In the genomic region with DNA sequence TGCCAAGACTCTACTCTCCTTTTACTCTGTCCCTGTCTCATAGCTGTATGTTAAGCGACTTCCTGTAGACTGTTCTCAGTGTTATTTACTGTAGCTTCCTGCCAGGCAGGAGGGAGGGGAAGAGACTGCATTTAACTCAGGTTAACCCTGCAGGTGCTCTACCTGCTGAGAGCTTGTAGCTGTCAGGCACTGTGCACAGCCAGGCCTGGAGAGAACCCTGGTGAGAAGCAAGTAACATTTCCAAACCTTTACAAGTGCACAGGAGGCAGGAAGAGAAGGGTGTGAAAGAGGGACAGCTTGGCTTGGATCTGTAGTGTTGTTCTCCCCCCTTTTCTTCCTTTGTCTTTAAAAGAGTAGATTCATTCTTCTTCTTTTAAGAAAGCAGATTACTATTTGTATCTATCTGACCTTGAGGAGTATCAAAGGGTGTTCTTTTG, we compare ENCODE assay signal across 8 cellular contexts.
DNase-seq lines count a peak whose midpoint lies in the region; ATAC-seq and TF ChIP-seq lines count a peak whose summit lies in the region.

No MANE protein-coding gene starts in this region.

- no peaks in the 10 kb centered on the region for H3K27me3 Mint-ChIP-seq in activated CD4-positive, alpha-beta memory T cell treated with anti-CD3 and anti-CD28 coated beads, Interleukin-2, amount 10 ng/mL, durations not matched to agents 7 days and 5 days
- no peaks in the 10 kb centered on the region for H3K27me3 Mint-ChIP-seq in activated CD4-positive, alpha-beta memory T cell treated with anti-CD3 and anti-CD28 coated beads for 36 hours
- H3K27me3 Mint-ChIP-seq in activated CD8-positive, alpha-beta T cell treated with anti-CD3 and anti-CD28 coated beads, Interleukin-2, amount 10 ng/mL, durations not matched to agents 7 days and 5 days (ENCODE audit: low read depth), result no peaks in the 10 kb centered on the region
- no peaks in the 10 kb centered on the region for H3K27me3 Mint-ChIP-seq in MCF 10A (ENCODE audit: insufficient read depth, unreplicated experiment)

- peak overlapping the region; percentile 28 to 41 for H3K9ac ChIP-seq in mucosa of rectum (ENCODE audit: low read depth in 1 of 2, low read length in 2 of 2)

- H3K27ac Mint-ChIP-seq in activated CD4-positive, alpha-beta memory T cell treated with anti-CD3 and anti-CD28 coated beads, Interleukin-2, amount 10 ng/mL, durations not matched to agents 7 days and 5 days, result no peak overlapping the region
- H3K27ac Mint-ChIP-seq in activated CD4-positive, alpha-beta memory T cell treated with anti-CD3 and anti-CD28 coated beads for 36 hours, result no peak overlapping the region
- H3K27ac Mint-ChIP-seq in activated CD8-positive, alpha-beta T cell treated with anti-CD3 and anti-CD28 coated beads, Interleukin-2, amount 10 ng/mL, durations not matched to agents 7 days and 5 days, result peak overlapping the region; percentile 79
- no peak overlapping the region for H3K27ac Mint-ChIP-seq in MCF 10A (ENCODE audit: low read depth, unreplicated experiment)

- H3K9me3 Mint-ChIP-seq in activated CD4-positive, alpha-beta memory T cell treated with anti-CD3 and anti-CD28 coated beads, Interleukin-2, amount 10 ng/mL, durations not matched to agents 7 days and 5 days, result no peaks in the 10 kb centered on the region
- H3K9me3 Mint-ChIP-seq in activated CD4-positive, alpha-beta memory T cell treated with anti-CD3 and anti-CD28 coated beads for 36 hours, result no peaks in the 10 kb centered on the region
- H3K9me3 Mint-ChIP-seq in activated CD8-positive, alpha-beta T cell treated with anti-CD3 and anti-CD28 coated beads, Interleukin-2, amount 10 ng/mL, durations not matched to agents 7 days and 5 days (ENCODE audit: insufficient read depth), result no peaks in the 10 kb centered on the region
- H3K9me3 Mint-ChIP-seq in MCF 10A (ENCODE audit: unreplicated experiment), result no peaks in the 10 kb centered on the region

- H3K4me1 ChIP-seq in mucosa of rectum (ENCODE audit: control insufficient read depth in 2 of 2, insufficient read depth in 2 of 2, low read length in 2 of 2), result peaks cover 8 to 20% of the 10 kb centered on the region in 2 donors

- no peak overlapping the region for H3K4me3 Mint-ChIP-seq in activated CD4-positive, alpha-beta memory T cell treated with anti-CD3 and anti-CD28 coated beads, Interleukin-2, amount 10 ng/mL, durations not matched to agents 7 days and 5 days
- no peak overlapping the region for H3K4me3 Mint-ChIP-seq in activated CD4-positive, alpha-beta memory T cell treated with anti-CD3 and anti-CD28 coated beads for 36 hours
- no peak overlapping the region for H3K4me3 Mint-ChIP-seq in activated CD8-positive, alpha-beta T cell treated with anti-CD3 and anti-CD28 coated beads, Interleukin-2, amount 10 ng/mL, durations not matched to agents 7 days and 5 days
- H3K4me3 Mint-ChIP-seq in MCF 10A (ENCODE audit: unreplicated experiment), result no peak overlapping the region

- peak; percentile 17 for DNase-seq in activated CD4-positive, alpha-beta memory T cell treated with anti-CD3 and anti-CD28 coated beads, Interleukin-2, amount 10 ng/mL, durations not matched to agents 7 days and 5 days
- DNase-seq in activated CD4-positive, alpha-beta memory T cell treated with anti-CD3 and anti-CD28 coated beads for 36 hours, result no peak
- peak; percentile 31 for DNase-seq in activated CD8-positive, alpha-beta T cell treated with anti-CD3 and anti-CD28 coated beads, Interleukin-2, amount 10 ng/mL, durations not matched to agents 7 days and 5 days
- no peak for DNase-seq in KG1 (lab: John Stamatoyannopoulos, UW)
- DNase-seq in MCF 10A (ENCODE audit: unreplicated experiment), result no peak

- peaks cover 19 to 37% of the 10 kb centered on the region in 2 donors for H3K36me3 ChIP-seq in mucosa of rectum (ENCODE audit: control insufficient read depth in 2 of 2, insufficient read depth in 2 of 2, low read length in 2 of 2)

- ATAC-seq in HG03196 (IDR thresholded peaks at IDR 0.05; ENCODE audit: unreplicated experiment) (peak; percentile 67), HG03025 (IDR thresholded peaks at IDR 0.05; ENCODE audit: low FRiP score, unreplicated experiment) (no peak)
- ATAC-seq in activated CD8-positive, alpha-beta T cell treated with anti-CD3 and anti-CD28 coated beads, Interleukin-2, amount 10 ng/mL, durations not matched to agents 7 days and 5 days, result peak; percentile 93

- H3K27me3 ChIP-seq in mucosa of rectum (ENCODE audit: control insufficient read depth in 2 of 2, insufficient read depth in 2 of 2, low read length in 2 of 2), result no peaks in the 10 kb centered on the region

- intact Hi-C loops in activated CD4-positive, alpha-beta memory T cell treated with anti-CD3 and anti-CD28 coated beads for 36 hours (cut with micrococcal nuclease), result no loop called here
- intact Hi-C loops in MCF 10A (cut with micrococcal nuclease), result no loop called here

- CTCF ChIA-PET in activated CD4-positive, alpha-beta memory T cell treated with anti-CD3 and anti-CD28 coated beads, Interleukin-2, amount 10 ng/mL, durations not matched to agents 7 days and 5 days (lab: Charles Lee), result interaction anchor here (1.2 to 2.1 kb wide), 2 partner anchors 42 to 107 kb away, joined by 3 to 11 read pairs; no protein-coding TSS in a partner anchor
- CTCF ChIA-PET in activated CD4-positive, alpha-beta memory T cell treated with anti-CD3 and anti-CD28 coated beads for 36 hours (lab: Charles Lee), result interaction anchor here (0.6 to 2.0 kb wide), 2 partner anchors 68 to 108 kb away, joined by 3 to 10 read pairs; no protein-coding TSS in a partner anchor
- CTCF ChIA-PET in activated CD8-positive, alpha-beta T cell treated with anti-CD3 and anti-CD28 coated beads, Interleukin-2, amount 10 ng/mL, durations not matched to agents 7 days and 5 days (lab: Charles Lee), result interaction anchor here (1.1 to 1.9 kb wide), 3 partner anchors 19 to 108 kb away, joined by 5 to 14 read pairs (median 5); no protein-coding TSS in a partner anchor
- CTCF ChIA-PET in MCF 10A (lab: Yijun Ruan, JAX), result interaction anchor here (0.7 to 11.4 kb wide), 2 partner anchors 107 to 216 kb away, joined by 3 to 75 read pairs; no protein-coding TSS in a partner anchor

- no peaks in the 10 kb centered on the region for H3K36me3 Mint-ChIP-seq in activated CD4-positive, alpha-beta memory T cell treated with anti-CD3 and anti-CD28 coated beads, Interleukin-2, amount 10 ng/mL, durations not matched to agents 7 days and 5 days (ENCODE audit: low read depth)
- peaks cover 9% of the 10 kb centered on the region for H3K36me3 Mint-ChIP-seq in activated CD4-positive, alpha-beta memory T cell treated with anti-CD3 and anti-CD28 coated beads for 36 hours
- H3K36me3 Mint-ChIP-seq in activated CD8-positive, alpha-beta T cell treated with anti-CD3 and anti-CD28 coated beads, Interleukin-2, amount 10 ng/mL, durations not matched to agents 7 days and 5 days (ENCODE audit: low read depth), result peaks cover 3% of the 10 kb centered on the region
- H3K36me3 Mint-ChIP-seq in MCF 10A (ENCODE audit: insufficient read depth, unreplicated experiment), result peaks cover 18% of the 10 kb centered on the region

- no TSS peak for BruUV-seq in MCF 10A (replicated peaks; lab: Mats Ljungman, UMichigan)

- no peaks in the 10 kb centered on the region for H3K9me3 ChIP-seq in mucosa of rectum (ENCODE audit: control insufficient read depth in 2 of 2, low read length in 2 of 2)

- TF ChIP-seq CTCF in MCF 10A (IDR thresholded peaks at IDR 0.05; ENCODE audit: unreplicated experiment), result no peak

- POLR2A ChIA-PET in activated CD4-positive, alpha-beta memory T cell treated with anti-CD3 and anti-CD28 coated beads, Interleukin-2, amount 10 ng/mL, durations not matched to agents 7 days and 5 days (lab: Charles Lee), result no interaction called here
- POLR2A ChIA-PET in activated CD4-positive, alpha-beta memory T cell treated with anti-CD3 and anti-CD28 coated beads for 36 hours (lab: Charles Lee), result no interaction called here
- POLR2A ChIA-PET in activated CD8-positive, alpha-beta T cell treated with anti-CD3 and anti-CD28 coated beads, Interleukin-2, amount 10 ng/mL, durations not matched to agents 7 days and 5 days (lab: Charles Lee), result interaction anchor here (1.2 kb wide), 1 partner anchor 42 kb away, joined by 4 read pairs; no protein-coding TSS in a partner anchor
- POLR2A ChIA-PET in MCF 10A (lab: Yijun Ruan, JAX), result no interaction called here

- H3K4me1 Mint-ChIP-seq in activated CD4-positive, alpha-beta memory T cell treated with anti-CD3 and anti-CD28 coated beads, Interleukin-2, amount 10 ng/mL, durations not matched to agents 7 days and 5 days, result peaks cover 41% of the 10 kb centered on the region
- peaks cover 42% of the 10 kb centered on the region for H3K4me1 Mint-ChIP-seq in activated CD4-positive, alpha-beta memory T cell treated with anti-CD3 and anti-CD28 coated beads for 36 hours (ENCODE audit: low read depth)
- H3K4me1 Mint-ChIP-seq in activated CD8-positive, alpha-beta T cell treated with anti-CD3 and anti-CD28 coated beads, Interleukin-2, amount 10 ng/mL, durations not matched to agents 7 days and 5 days (ENCODE audit: low read depth), result peaks cover 31% of the 10 kb centered on the region
- no peaks in the 10 kb centered on the region for H3K4me1 Mint-ChIP-seq in MCF 10A (ENCODE audit: insufficient read depth, unreplicated experiment)

- H3K4me3 ChIP-seq in mucosa of rectum (ENCODE audit: low read length in 2 of 2), result peak overlapping the region in 1 of 2 donors; percentile 17

- peak overlapping the region; percentile 78 to 86 for H3K27ac ChIP-seq in mucosa of rectum (ENCODE audit: low read depth in 2 of 2, low read length in 2 of 2)

Comparison
In these comparisons a context has a peak if more than half of its experiments do, and no peak if none do; other contexts are left out.
1. DNase-seq: peak in activated CD4-positive, alpha-beta memory T cell treated with anti-CD3 and anti-CD28 coated beads, Interleukin-2, amount 10 ng/mL, durations not matched to agents 7 days and 5 days (single experiment) and activated CD8-positive, alpha-beta T cell treated with anti-CD3 and anti-CD28 coated beads, Interleukin-2, amount 10 ng/mL, durations not matched to agents 7 days and 5 days (single experiment); none in activated CD4-positive, alpha-beta memory T cell treated with anti-CD3 and anti-CD28 coated beads for 36 hours (single experiment), KG1 (single experiment) and MCF 10A (single experiment).